In the genomic region with DNA sequence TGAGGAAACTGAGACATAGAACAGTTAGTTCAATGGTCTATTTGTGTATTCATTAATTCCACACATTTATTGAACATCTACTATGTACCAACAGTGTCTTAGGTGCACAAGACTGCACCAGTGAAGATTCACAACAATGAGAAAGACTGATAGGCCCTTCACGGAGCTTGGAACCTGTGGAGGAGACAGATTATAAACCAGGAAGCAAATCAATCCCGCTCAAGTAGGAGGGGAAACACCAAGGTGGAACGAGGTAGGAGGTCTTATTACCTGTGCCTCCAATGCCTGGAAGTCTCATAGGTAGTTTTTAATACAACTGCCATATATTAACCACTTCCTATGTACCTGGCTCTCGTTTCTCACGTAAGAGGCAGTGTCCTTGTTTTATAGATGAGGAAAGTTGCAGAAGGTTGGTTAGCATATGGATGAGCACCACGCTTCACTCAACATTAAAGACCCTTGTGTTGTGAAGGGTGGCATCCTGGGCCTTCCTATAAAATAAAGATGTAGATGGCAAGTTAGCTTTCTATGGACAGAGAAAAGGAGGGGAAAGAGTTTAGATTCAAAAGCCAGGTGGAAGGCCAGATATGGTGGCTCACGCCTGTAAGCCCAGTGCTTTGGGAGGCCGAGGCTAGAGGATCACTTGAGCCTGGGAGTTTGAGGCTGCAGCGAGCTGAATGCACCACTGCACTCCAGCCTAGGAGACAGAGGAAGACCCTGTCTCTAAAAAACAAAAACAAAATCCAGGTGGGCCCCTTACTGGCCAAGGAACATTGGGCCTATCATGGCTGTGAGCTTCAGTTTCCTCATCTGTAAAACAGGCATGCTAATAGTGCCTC, we compare ENCODE assay signal across 44 cellular contexts. TPM values are rescaled to one million over a fixed set of nuclear protein-coding genes. Genes with fewer than 3 reads are reported as not detected.
"Had no signal": no experiment of that assay in that cellular context is flagged by ENCODE, and none has a peak within 500 bp of the region (broad histone marks: within the 10 kb centered on the region; RNA-seq: fewer than 3 reads in every experiment).

No MANE protein-coding gene starts in this region.

- H3K36me3 ChIP-seq: adrenal gland, ascending aorta, brain microvascular endothelial cell, breast epithelium, cardiac muscle cell had no signal

- H3K27ac Mint-ChIP-seq: activated naive CD4-positive, alpha-beta T cell treated with anti-CD3 and anti-CD28 coated beads for 36 hours; activated naive CD4-positive, alpha-beta T cell treated with anti-CD3 and anti-CD28 coated beads, Interleukin-2, amount 10 ng/mL, durations not matched to agents 7 days and 5 days; activated naive CD4-positive, alpha-beta T cell treated with anti-CD3 and anti-CD28 coated beads, Interleukin-2, amount 50 U/mL, for 24 hours; activated naive CD4-positive, alpha-beta T cell treated with anti-CD3 and anti-CD28 coated beads, Interleukin-2, amount 50 U/mL, for 72 hours; activated naive CD8-positive, alpha-beta T cell; activated naive CD8-positive, alpha-beta T cell treated with anti-CD3 and anti-CD28 coated beads for 36 hours; activated naive CD8-positive, alpha-beta T cell treated with anti-CD3 and anti-CD28 coated beads, Interleukin-2, amount 10 ng/mL, durations not matched to agents 7 days and 5 days; activated naive CD8-positive, alpha-beta T cell treated with anti-CD3 and anti-CD28 coated beads, Interleukin-2, amount 50 U/mL, for 24 hours; activated T-cell treated with anti-CD3 and anti-CD28 coated beads, Interleukin-2, amount 50 U/mL, for 24 hours; activated T-cell treated with anti-CD3 and anti-CD28 coated beads, Interleukin-2, amount 50 U/mL, for 72 hours; activated T-helper 1 cell treated with anti-CD3 and anti-CD28 coated beads, Interleukin-12 subunit alpha, Interleukin-12 subunit beta, Interleukin-2, Interleukin-4 antibody, amounts not matched to agents 30 ng/mL and 10 ng/mL and 1 ng/mL, durations not matched to agents 14 hours and 24 hours and 36 hours; activated T-helper 17 cell treated with anti-CD3 and anti-CD28 coated beads, Interleukin-2, amount 50 U/mL, for 72 hours; activated T-helper 2 cell treated with anti-CD3 and anti-CD28 coated beads, Interferon-gamma antibody, Interleukin-2, Interleukin-4, amounts not matched to agents 10 μg/mL and 5 μg/mL and 100 μg/mL, durations not matched to agents 14 hours and 24 hours and 36 hours; brain had no signal

- H3K27me3 Mint-ChIP-seq: brain had no signal

- H3K27me3 ChIP-seq: adrenal gland, ascending aorta, body of pancreas, brain microvascular endothelial cell, breast epithelium, cardiac muscle cell had no signal

- H3K9me3 ChIP-seq: adrenal gland, ascending aorta, body of pancreas, breast epithelium had no signal

- H3K36me3 Mint-ChIP-seq: activated naive CD4-positive, alpha-beta T cell treated with anti-CD3 and anti-CD28 coated beads, Interleukin-2, amount 10 ng/mL, durations not matched to agents 7 days and 5 days; activated naive CD4-positive, alpha-beta T cell treated with anti-CD3 and anti-CD28 coated beads, Interleukin-2, amount 50 U/mL, for 24 hours; activated naive CD4-positive, alpha-beta T cell treated with anti-CD3 and anti-CD28 coated beads, Interleukin-2, amount 50 U/mL, for 72 hours; activated naive CD8-positive, alpha-beta T cell; activated naive CD8-positive, alpha-beta T cell treated with anti-CD3 and anti-CD28 coated beads for 36 hours had no signal

- H3K4me1 ChIP-seq: adrenal gland, ascending aorta, body of pancreas, breast epithelium had no signal

- FAIRE-seq: astrocyte, bronchial epithelial cell had no signal

- ATAC-seq: activated naive CD4-positive, alpha-beta T cell treated with anti-CD3 and anti-CD28 coated beads, Interleukin-2, amount 50 U/mL, for 72 hours; activated naive CD8-positive, alpha-beta T cell treated with anti-CD3 and anti-CD28 coated beads, Interleukin-2, amount 50 U/mL, for 24 hours; activated T-cell treated with anti-CD3 and anti-CD28 coated beads, Interleukin-2, amount 50 U/mL, for 4 hours; activated T-cell treated with anti-CD3 and anti-CD28 coated beads, Interleukin-2, amount 50 U/mL, for 72 hours; activated T-helper 17 cell treated with anti-CD3 and anti-CD28 coated beads, Interleukin-2, amount 50 U/mL, for 72 hours; body of pancreas had no signal

- H3K4me3 Mint-ChIP-seq: activated naive CD4-positive, alpha-beta T cell treated with anti-CD3 and anti-CD28 coated beads for 36 hours; activated naive CD4-positive, alpha-beta T cell treated with anti-CD3 and anti-CD28 coated beads, Interleukin-2, amount 10 ng/mL, durations not matched to agents 7 days and 5 days; activated naive CD4-positive, alpha-beta T cell treated with anti-CD3 and anti-CD28 coated beads, Interleukin-2, amount 50 U/mL, for 24 hours; activated naive CD8-positive, alpha-beta T cell; activated naive CD8-positive, alpha-beta T cell treated with anti-CD3 and anti-CD28 coated beads for 36 hours; activated naive CD8-positive, alpha-beta T cell treated with anti-CD3 and anti-CD28 coated beads, Interleukin-2, amount 10 ng/mL, durations not matched to agents 7 days and 5 days; activated naive CD8-positive, alpha-beta T cell treated with anti-CD3 and anti-CD28 coated beads, Interleukin-2, amount 50 U/mL, for 24 hours; activated T-cell treated with anti-CD3 and anti-CD28 coated beads, Interleukin-2, amount 50 U/mL, for 24 hours; activated T-cell treated with anti-CD3 and anti-CD28 coated beads, Interleukin-2, amount 50 U/mL, for 4 hours; activated T-cell treated with anti-CD3 and anti-CD28 coated beads, Interleukin-2, amount 50 U/mL, for 72 hours; activated T-helper 1 cell treated with anti-CD3 and anti-CD28 coated beads, Interleukin-12 subunit alpha, Interleukin-12 subunit beta, Interleukin-2, Interleukin-4 antibody, amounts not matched to agents 30 ng/mL and 10 ng/mL and 1 ng/mL, durations not matched to agents 14 hours and 24 hours and 36 hours; activated T-helper 17 cell treated with anti-CD3 and anti-CD28 coated beads, Interleukin-2, amount 50 U/mL, for 72 hours; brain; central memory CD8-positive, alpha-beta T cell had no signal

- H3K27ac ChIP-seq: adrenal gland, ascending aorta, body of pancreas, brain microvascular endothelial cell, breast epithelium, cardiac muscle cell had no signal

- DNase-seq: activated effector memory CD4-positive, alpha-beta T cell treated with anti-CD3 and anti-CD28 coated beads, Interleukin-2, amount 50 U/mL, for 16 hours; activated effector memory CD4-positive, alpha-beta T cell treated with Interleukin-2 at 50 U/mL for 16 hours; activated gamma-delta T cell; activated gamma-delta T cell treated with Interleukin-2 at 50 U/mL for 16 hours; activated naive CD4-positive, alpha-beta T cell; activated naive CD4-positive, alpha-beta T cell treated with anti-CD3 and anti-CD28 coated beads for 36 hours; activated naive CD4-positive, alpha-beta T cell treated with anti-CD3 and anti-CD28 coated beads, Interleukin-2, amount 10 ng/mL, durations not matched to agents 7 days and 5 days; activated naive CD4-positive, alpha-beta T cell treated with anti-CD3 and anti-CD28 coated beads, Interleukin-2, amount 50 U/mL, for 16 hours; activated naive CD4-positive, alpha-beta T cell treated with Interleukin-2 at 50 U/mL for 16 hours; activated naive CD8-positive, alpha-beta T cell treated with anti-CD3 and anti-CD28 coated beads for 36 hours; activated naive CD8-positive, alpha-beta T cell treated with anti-CD3 and anti-CD28 coated beads, Interleukin-2, amount 10 ng/mL, durations not matched to agents 7 days and 5 days; activated naive CD8-positive, alpha-beta T cell treated with anti-CD3 and anti-CD28 coated beads, Interleukin-2, amount 50 U/mL, for 24 hours; activated T-cell treated with anti-CD3 and anti-CD28 coated beads, Interleukin-2, amount 50 U/mL, for 1 hour; activated T-cell treated with anti-CD3 and anti-CD28 coated beads, Interleukin-2, amount 50 U/mL, for 24 hours; activated T-cell treated with anti-CD3 and anti-CD28 coated beads, Interleukin-2, amount 50 U/mL, for 4 hours; activated T-cell treated with anti-CD3 and anti-CD28 coated beads, Interleukin-2, amount 50 U/mL, for 48 hours; activated T-cell treated with anti-CD3 and anti-CD28 coated beads, Interleukin-2, amount 50 U/mL, for 72 hours; adrenal gland; amniotic stem cell; amygdala; anterior cingulate cortex; aorta; body of pancreas; brain microvascular endothelial cell; caudate nucleus; central memory CD4-positive, alpha-beta T cell; cerebellar nuclear complex had no signal

- H3K4me3 ChIP-seq: adrenal gland, ascending aorta, body of pancreas, breast epithelium, cardiac muscle cell had no signal

- H3K9me3 Mint-ChIP-seq: activated naive CD4-positive, alpha-beta T cell treated with anti-CD3 and anti-CD28 coated beads for 36 hours; activated naive CD4-positive, alpha-beta T cell treated with anti-CD3 and anti-CD28 coated beads, Interleukin-2, amount 10 ng/mL, durations not matched to agents 7 days and 5 days; activated naive CD4-positive, alpha-beta T cell treated with anti-CD3 and anti-CD28 coated beads, Interleukin-2, amount 50 U/mL, for 24 hours; activated naive CD4-positive, alpha-beta T cell treated with anti-CD3 and anti-CD28 coated beads, Interleukin-2, amount 50 U/mL, for 72 hours; activated naive CD8-positive, alpha-beta T cell treated with anti-CD3 and anti-CD28 coated beads for 36 hours; activated naive CD8-positive, alpha-beta T cell treated with anti-CD3 and anti-CD28 coated beads, Interleukin-2, amount 10 ng/mL, durations not matched to agents 7 days and 5 days; activated naive CD8-positive, alpha-beta T cell treated with anti-CD3 and anti-CD28 coated beads, Interleukin-2, amount 50 U/mL, for 24 hours; activated T-cell treated with anti-CD3 and anti-CD28 coated beads, Interleukin-2, amount 50 U/mL, for 24 hours; activated T-cell treated with anti-CD3 and anti-CD28 coated beads, Interleukin-2, amount 50 U/mL, for 4 hours; activated T-cell treated with anti-CD3 and anti-CD28 coated beads, Interleukin-2, amount 50 U/mL, for 72 hours; activated T-helper 1 cell treated with anti-CD3 and anti-CD28 coated beads, Interleukin-12 subunit alpha, Interleukin-12 subunit beta, Interleukin-2, Interleukin-4 antibody, amounts not matched to agents 30 ng/mL and 10 ng/mL and 1 ng/mL, durations not matched to agents 14 hours and 24 hours and 36 hours; activated T-helper 17 cell treated with anti-CD3 and anti-CD28 coated beads, Interleukin-2, amount 50 U/mL, for 72 hours; activated T-helper 2 cell treated with anti-CD3 and anti-CD28 coated beads, Interferon-gamma antibody, Interleukin-2, Interleukin-4, amounts not matched to agents 10 μg/mL and 5 μg/mL and 100 μg/mL, durations not matched to agents 14 hours and 24 hours and 36 hours; central memory CD8-positive, alpha-beta T cell had no signal

- H3K4me1 Mint-ChIP-seq: activated naive CD4-positive, alpha-beta T cell treated with anti-CD3 and anti-CD28 coated beads, Interleukin-2, amount 50 U/mL, for 24 hours; brain; central memory CD8-positive, alpha-beta T cell had no signal

RNA-seq across cellular contexts. Expression of a gene that starts 45.1 kb away (rescaled TPM):
- total RNA-seq: activated naive CD4-positive, alpha-beta T cell treated with anti-CD3 and anti-CD28 coated beads for 36 hours; activated naive CD4-positive, alpha-beta T cell treated with anti-CD3 and anti-CD28 coated beads, Interleukin-2, amount 50 U/mL, for 72 hours; activated naive CD8-positive, alpha-beta T cell treated with anti-CD3 and anti-CD28 coated beads for 36 hours; activated T-helper 1 cell treated with anti-CD3 and anti-CD28 coated beads, Interleukin-12 subunit alpha, Interleukin-12 subunit beta, Interleukin-2, Interleukin-4 antibody, amounts not matched to agents 30 ng/mL and 10 ng/mL and 1 ng/mL, durations not matched to agents 14 hours and 24 hours and 36 hours; activated T-helper 17 cell treated with anti-CD3 and anti-CD28 coated beads, Interleukin-2, amount 50 U/mL, for 72 hours; activated T-helper 2 cell treated with anti-CD3 and anti-CD28 coated beads, Interferon-gamma antibody, Interleukin-2, Interleukin-4, amounts not matched to agents 10 μg/mL and 5 μg/mL and 100 μg/mL, durations not matched to agents 14 hours and 24 hours and 36 hours; ascending aorta had no signal

RNA-seq across cellular contexts. Expression of a gene that starts 55.7 kb away (rescaled TPM):
- total RNA-seq: activated naive CD4-positive, alpha-beta T cell treated with anti-CD3 and anti-CD28 coated beads for 36 hours; activated naive CD8-positive, alpha-beta T cell treated with anti-CD3 and anti-CD28 coated beads for 36 hours; activated naive CD8-positive, alpha-beta T cell treated with anti-CD3 and anti-CD28 coated beads, Interleukin-2, amount 10 ng/mL, durations not matched to agents 7 days and 5 days; activated T-helper 2 cell treated with anti-CD3 and anti-CD28 coated beads, Interferon-gamma antibody, Interleukin-2, Interleukin-4, amounts not matched to agents 10 μg/mL and 5 μg/mL and 100 μg/mL, durations not matched to agents 14 hours and 24 hours and 36 hours; adrenal gland; aorta; ascending aorta; astrocyte; body of pancreas; bronchial epithelial cell; cardiac muscle cell; cardiac septum; cerebellum; chondrocyte had no signal
- polyA plus RNA-seq: adipose tissue, aorta, cardiac muscle cell had no signal
